Comparison of ENCODE assay signal across 8 cellular contexts in genomic region chr5:65928341-65928752, GRCh38. TPM values are rescaled to one million over a fixed set of nuclear protein-coding genes. Genes with fewer than 3 reads are reported as not detected.
DNase-seq lines count a peak whose midpoint lies in the region; FAIRE-seq and TF ChIP-seq lines count a peak whose summit lies in the region.

No MANE protein-coding gene starts in this region.

- no peaks in the 10 kb centered on the region for H3K27me3 ChIP-seq in bronchial epithelial cell (ENCODE audit: control insufficient read depth, insufficient read depth, low read length)
- no peaks in the 10 kb centered on the region for H3K27me3 ChIP-seq in mucosa of rectum (ENCODE audit: control insufficient read depth in 2 of 2, insufficient read depth in 2 of 2, low read length in 2 of 2)

- H3K27ac ChIP-seq in mucosa of rectum (ENCODE audit: low read depth in 2 of 2, low read length in 2 of 2): no peak overlapping the region

- DNase-seq in AG04449 (ENCODE audit: low read depth, low spot score) (no peak), HT-29 (ENCODE audit: low spot score) (peak; percentile 59), bronchial epithelial cell (ENCODE audit: low read depth) (peak; percentile 32), DMS53 (lab: John Stamatoyannopoulos, UW) (no peak), Ammon's horn (ENCODE audit: low spot score) (no peak), iPS-NIHi7 (ENCODE audit: extremely low spot score) (no peak), GM12892 (ENCODE audit: insufficient read length) (no peak)

- H3K4me3 ChIP-seq in AG04449 (ENCODE audit: low read depth, low read length) (peak overlapping the region; percentile 68), bronchial epithelial cell (ENCODE audit: low read depth, low read length) (peak overlapping the region; percentile 94), mucosa of rectum (ENCODE audit: low read length in 2 of 2) (peak overlapping the region; percentile 91 to 92)

- POLR2A ChIA-PET in AG04449 (lab: Yijun Ruan, JAX): interaction anchor here (0.6 kb wide), 1 partner anchor 18 kb away, joined by 3 read pairs; no protein-coding TSS in a partner anchor

- TF ChIP-seq CTCF in AG04449 (IDR thresholded peaks at IDR 0.05; ENCODE audit: insufficient read depth, low read length, missing control alignments): no peak
- TF ChIP-seq CTCF in bronchial epithelial cell (IDR thresholded peaks at IDR 0.05; ENCODE audit: insufficient read depth, low read length, severe bottlenecking): no peak

- no peaks in the 10 kb centered on the region for H3K36me3 ChIP-seq in bronchial epithelial cell (ENCODE audit: control insufficient read depth, insufficient read depth, low read length)
- H3K36me3 ChIP-seq in mucosa of rectum (ENCODE audit: control insufficient read depth in 2 of 2, insufficient read depth in 2 of 2, low read length in 2 of 2): no peaks in the 10 kb centered on the region

- peak overlapping the region; percentile 14 to 100 for H3K9ac ChIP-seq in mucosa of rectum (ENCODE audit: low read depth in 1 of 2, low read length in 2 of 2)

- no peaks in the 10 kb centered on the region for H3K9me3 ChIP-seq in mucosa of rectum (ENCODE audit: control insufficient read depth in 2 of 2, low read length in 2 of 2)

- FAIRE-seq in bronchial epithelial cell (lab: Jason Lieb, UNC): no peak
- FAIRE-seq in GM12892 (lab: Jason Lieb, UNC): no peak

- peaks cover 5 to 9% of the 10 kb centered on the region in 2 donors for H3K4me1 ChIP-seq in mucosa of rectum (ENCODE audit: control insufficient read depth in 2 of 2, insufficient read depth in 2 of 2, low read length in 2 of 2)

- TF ChIP-seq POLR2A in GM12892 (IDR thresholded peaks at IDR 0.05; ENCODE audit: low read depth, low read length): no peak

- CTCF ChIA-PET in AG04449 (lab: Yijun Ruan, JAX): interaction anchor here (1.5 kb wide), 1 partner anchor 9 kb away, joined by 3 read pairs; no protein-coding TSS in a partner anchor

RNA-seq across cellular contexts. Expression of gene ERBIN, which starts 2.0 kb away (rescaled TPM):
- 35.0 and 40.2 TPM in 2 replicates for total RNA-seq in HT-29 (2014; rRNA removed; shearing (Covaris generic))
- total RNA-seq in bronchial epithelial cell: 46.1 and 55.7 TPM in 2 replicates
- polyA plus RNA-seq in GM12892 (2012; ENCODE audit: missing spikeins): 40.0 TPM

Comparison
In these comparisons a context has a peak if more than half of its experiments do, and no peak if none do; other contexts are left out.
1. DNase-seq: peak in HT-29 (single experiment) and bronchial epithelial cell (single experiment); none in AG04449 (single experiment), DMS53 (single experiment), Ammon's horn (single experiment), iPS-NIHi7 (single experiment) and GM12892 (single experiment).
2. Peak in every context shown above with its lines, with median percentiles within 50 percentile points of each other: H3K4me3 ChIP-seq.